ENCODE assay signal across 8 cellular contexts in genomic region chr4:82429728-82430192, GRCh38. TPM values are rescaled to one million over a fixed set of nuclear protein-coding genes. Genes with fewer than 3 reads are reported as not detected.
DNase-seq lines count a peak whose midpoint lies in the region; TF ChIP-seq lines count a peak whose summit lies in the region.

No MANE protein-coding gene starts in this region.

- H3K9me3 Mint-ChIP-seq in H9 = peaks cover 0 to 4% of the 10 kb centered on the region in 2 experiments; a peak in 2 of 5 replicates

- H2BK120ac ChIP-seq in H9 (ENCODE audit: low read depth, low read length, poor library complexity, severe bottlenecking) = peak overlapping the region; percentile 91

- H3F3A ChIP-seq in OCI-LY1 (ENCODE audit: insufficient read depth, low read length) = peaks cover 14% of the 10 kb centered on the region

- H3K18ac ChIP-seq in H9 (ENCODE audit: insufficient read length, low read depth, low read length) = peak overlapping the region; percentile 98

- peak overlapping the region; percentile 100 for H3K27ac Mint-ChIP-seq in H9

- H3K4me2 ChIP-seq in H9 (ENCODE audit: insufficient read depth, insufficient read length, low read length) (peak overlapping the region; percentile 99), OCI-LY1 (ENCODE audit: low read length) (peak overlapping the region; percentile 86)

- peak overlapping the region; percentile 94; the same call in 1 of the 2 replicates for H3K4ac ChIP-seq in H9 (ENCODE audit: low read depth, low read length)

- no peaks in the 10 kb centered on the region for H3K9me2 ChIP-seq in OCI-LY1 (ENCODE audit: low read depth, low read length)

- no peak overlapping the region for H3K23ac ChIP-seq in H9 (ENCODE audit: insufficient read length, low read depth, low read length)

- H4K20me1 ChIP-seq in H9 (ENCODE audit: control insufficient read depth, insufficient read depth, insufficient read length) (no peaks in the 10 kb centered on the region), OCI-LY1 (ENCODE audit: insufficient read depth, low read length) (peaks cover 17% of the 10 kb centered on the region)

- H3K14ac ChIP-seq in H9 (ENCODE audit: insufficient read depth, low read length) = peak overlapping the region; percentile 99

- H4K5ac ChIP-seq in H9 (ENCODE audit: insufficient read length, low read depth, low read length) = peak overlapping the region; percentile 93

- H2BK5ac ChIP-seq in H9 (ENCODE audit: insufficient read length, low read length) = peak overlapping the region; percentile 96

- H3K56ac ChIP-seq in H9 (ENCODE audit: insufficient read length, low read depth, low read length) = peak overlapping the region; percentile 87

- H3K36me3 ChIP-seq in OCI-LY1 (ENCODE audit: insufficient read depth, low read length) = peaks cover 58% of the 10 kb centered on the region
- H3K36me3 ChIP-seq in urinary bladder (ENCODE audit: insufficient read depth) = peaks cover 4% of the 10 kb centered on the region

- peaks cover 6% of the 10 kb centered on the region for H3K23me2 ChIP-seq in H9 (ENCODE audit: insufficient read length, low read depth, low read length, poor library complexity, severe bottlenecking)

- peak overlapping the region; percentile 98 for H4K91ac ChIP-seq in H9 (ENCODE audit: insufficient read length, low read depth, low read length)

- H4K8ac ChIP-seq in H9 (replicated peaks; ENCODE audit: insufficient read length, low read depth, low read length) = peak overlapping the region; percentile 68

- TF ChIP-seq CTCF in H9 (conservative IDR thresholded peaks at IDR 0.05) = no peak
- TF ChIP-seq CTCF in OCI-LY1 (IDR thresholded peaks at IDR 0.05; ENCODE audit: low read length) = no peak
- TF ChIP-seq CTCF in choroid plexus epithelial cell (conservative IDR thresholded peaks at IDR 0.05; ENCODE audit: low read depth, low read length) = no peak

- no peak overlapping the region for H2AFZ ChIP-seq in H9 (ENCODE audit: low read length)
- H2AFZ ChIP-seq in OCI-LY1 (ENCODE audit: low read length) = no peak overlapping the region

- H3K4me3 ChIP-seq in OCI-LY1 (ENCODE audit: low read depth, low read length, poor library complexity, severe bottlenecking) = peak overlapping the region; percentile 99
- peak overlapping the region; percentile 98 for H3K4me3 ChIP-seq in choroid plexus epithelial cell (ENCODE audit: low read depth, low read length)
- H3K4me3 ChIP-seq in urinary bladder (ENCODE audit: low read depth, low read length) = peak overlapping the region; percentile 52

- H3K27me3 Mint-ChIP-seq in H9 (ENCODE audit: low read depth) = peaks cover 4% of the 10 kb centered on the region; the same call in 1 of the 2 replicates

- peaks cover 61 to 76% (median 66%) of the 10 kb centered on the region in 3 experiments for H3K36me3 Mint-ChIP-seq in H9 (ENCODE audit: insufficient read depth in 1 of 3, low read depth in 3 of 3)

- H3K27me3 ChIP-seq in H9 (ENCODE audit: insufficient read depth, low read length) = no peaks in the 10 kb centered on the region
- no peaks in the 10 kb centered on the region for H3K27me3 ChIP-seq in OCI-LY1 (ENCODE audit: insufficient read depth, low read length)

- H2BK20ac ChIP-seq in H9 (ENCODE audit: low read depth, low read length, poor library complexity, severe bottlenecking) = no peak overlapping the region

- H3K27ac ChIP-seq in H9 (ENCODE audit: insufficient read length, low read depth, low read length) = peak overlapping the region; percentile 71
- H3K27ac ChIP-seq in OCI-LY1 (ENCODE audit: low read depth, low read length, poor library complexity, severe bottlenecking) = peak overlapping the region; percentile 93
- H3K27ac ChIP-seq in urinary bladder (ENCODE audit: low read depth) = peak overlapping the region; percentile 98

- DNase-seq in GF-D8 (lab: John Stamatoyannopoulos, UW) (peak; percentile 34), H9 (no peak), choroid plexus epithelial cell (ENCODE audit: low read depth) (peak; percentile 47), middle frontal gyrus (ENCODE audit: extremely low spot score, low spot score) (peak; percentile 20), KG1 (lab: John Stamatoyannopoulos, UW) (no peak)
- no peak for DNase-seq in activated CD4-positive, alpha-beta T cell treated with anti-CD3 and anti-CD28 coated beads for 48 hours

- peak overlapping the region; percentile 100 for H3K4me3 Mint-ChIP-seq in H9

- H3T11ph ChIP-seq in H9 (ENCODE audit: low read length) = peak overlapping the region; percentile 67

- H3K4me1 Mint-ChIP-seq in H9 = peaks cover 39 to 45% of the 10 kb centered on the region in 2 experiments

- H3K79me2 ChIP-seq in H9 (ENCODE audit: insufficient read depth, low read length) (peaks cover 58% of the 10 kb centered on the region), OCI-LY1 (ENCODE audit: insufficient read depth, low read length) (peaks cover 62% of the 10 kb centered on the region)

- H3K9ac ChIP-seq in H9 (ENCODE audit: extremely low read depth, insufficient read length, low read length) (peak overlapping the region; percentile 97), OCI-LY1 (ENCODE audit: low read length) (peak overlapping the region; percentile 99)

- H3K9me3 ChIP-seq in H9 (ENCODE audit: control insufficient read depth, low read depth, low read length) = no peaks in the 10 kb centered on the region
- no peaks in the 10 kb centered on the region for H3K9me3 ChIP-seq in OCI-LY1 (ENCODE audit: low read length)

- no peaks in the 10 kb centered on the region for H3K79me1 ChIP-seq in H9 (ENCODE audit: insufficient read depth, low read depth, low read length, poor library complexity, severe bottlenecking)

- H3K4me1 ChIP-seq in H9 (ENCODE audit: insufficient read depth, low read length) (no peaks in the 10 kb centered on the region), OCI-LY1 (ENCODE audit: insufficient read depth, low read length, severe bottlenecking) (peaks cover 39% of the 10 kb centered on the region), urinary bladder (ENCODE audit: insufficient read depth) (no peaks in the 10 kb centered on the region)

- no peak overlapping the region for H2AK5ac ChIP-seq in H9 (ENCODE audit: insufficient read length, low read length)

- H2BK12ac ChIP-seq in H9 (ENCODE audit: insufficient read length, low read depth, low read length) = no peak overlapping the region

- H2BK15ac ChIP-seq in H9 (ENCODE audit: low read depth, low read length) = no peak overlapping the region

- no CpG with 5 or more reads among the region's 58 CpGs for WGBS in H9 (ENCODE audit: extremely low coverage, insufficient read length, low lambda C conversion rate)
- under 1% methylated on average over 58 of the region's 58 CpGs for WGBS in urinary bladder

RNA-seq across cellular contexts. Expression of gene HNRNPDL, which starts 0.5 kb away (rescaled TPM):
- total RNA-seq in H9 (2021) (471 and 472 TPM in 2 replicates), urinary bladder (195 TPM)
- polyA plus RNA-seq in urinary bladder = 251 TPM

RNA-seq across cellular contexts. Expression of gene ENOPH1, which starts 0.6 kb away (rescaled TPM):
- total RNA-seq in H9 (2021) (62.4 and 66.4 TPM in 2 replicates), urinary bladder (35.7 TPM)
- polyA plus RNA-seq in urinary bladder = 33.1 TPM

RNA-seq across cellular contexts. Expression of gene HNRNPD, which starts 56.0 kb away (rescaled TPM):
- 610 and 611 TPM in 2 replicates for total RNA-seq in H9 (2021)
- total RNA-seq in urinary bladder = 93.1 TPM
- 171 TPM for polyA plus RNA-seq in urinary bladder

Comparison
In these comparisons a context has a peak if more than half of its experiments do, and no peak if none do; other contexts are left out.
1. DNase-seq: peak in GF-D8 (single experiment), choroid plexus epithelial cell (single experiment) and middle frontal gyrus (single experiment); none in H9 (single experiment), KG1 (single experiment) and activated CD4-positive, alpha-beta T cell treated with anti-CD3 and anti-CD28 coated beads for 48 hours (single experiment).
2. Peak in every context shown above with its lines, with median percentiles within 50 percentile points of each other: H3K27ac ChIP-seq and H3K4me3 ChIP-seq.